8 cellular contexts compared by ENCODE assay signal in genomic region chr10:79347226-79347893, GRCh38.
DNase-seq lines count a peak whose midpoint lies in the region; ATAC-seq and TF ChIP-seq lines count a peak whose summit lies in the region.

Gene PPIF, plus strand, starts transcription at chr10:79347469. Its CDS starts 80 bp downstream, at chr10:79347549.

- peak within 1 kb of the TSS; percentile 90 for H3K9ac ChIP-seq in mucosa of stomach (ENCODE audit: low read length)

- H3K27me3 Mint-ChIP-seq in activated T-cell treated with anti-CD3 and anti-CD28 coated beads, Interleukin-2, amount 50 U/mL, for 24 hours, result no peaks in the 10 kb centered on the region

- peak; percentile 76 for TF ChIP-seq POLR2A in erythroblast (IDR thresholded peaks at IDR 0.05; ENCODE audit: low read length)

- H3K4me1 ChIP-seq in mucosa of stomach (ENCODE audit: control insufficient read depth, insufficient read depth, low read length), result peaks cover 75% of the 10 kb centered on the region

- no peaks in the 10 kb centered on the region for H3K27me3 ChIP-seq in mucosa of stomach (ENCODE audit: control insufficient read depth, insufficient read depth, low read length)

- peak within 1 kb of the TSS; percentile 44 for H3K4me3 ChIP-seq in mucosa of stomach (ENCODE audit: low read length)

- peaks cover 47% of the 10 kb centered on the region for H3K36me3 Mint-ChIP-seq in activated T-cell treated with anti-CD3 and anti-CD28 coated beads, Interleukin-2, amount 50 U/mL, for 24 hours (ENCODE audit: low read depth)

- no peaks in the 10 kb centered on the region for H3K9me3 Mint-ChIP-seq in activated T-cell treated with anti-CD3 and anti-CD28 coated beads, Interleukin-2, amount 50 U/mL, for 24 hours

- H3K9me3 ChIP-seq in mucosa of stomach (ENCODE audit: control insufficient read depth, low read length), result no peaks in the 10 kb centered on the region

- ATAC-seq in GM21515 (IDR thresholded peaks at IDR 0.05; ENCODE audit: unreplicated experiment), result peak; percentile 80

- peak within 1 kb of the TSS; percentile 96 for H3K27ac Mint-ChIP-seq in activated T-cell treated with anti-CD3 and anti-CD28 coated beads, Interleukin-2, amount 50 U/mL, for 24 hours

- peaks cover 28% of the 10 kb centered on the region for H3K4me1 Mint-ChIP-seq in activated T-cell treated with anti-CD3 and anti-CD28 coated beads, Interleukin-2, amount 50 U/mL, for 24 hours (ENCODE audit: low read depth)

- peak; percentile 73 for DNase-seq in DMS153 treated with DMSO at 0.1 percent for 48 hours (lab: John Stamatoyannopoulos, UW; ENCODE audit: unreplicated experiment)
- peak; percentile 73 for DNase-seq in HuH-7 (ENCODE audit: low spot score)
- peak; percentile 96 for DNase-seq in OCI-M1 (lab: John Stamatoyannopoulos, UW)
- peak; percentile 99 for DNase-seq in activated T-cell treated with anti-CD3 and anti-CD28 coated beads, Interleukin-2, amount 50 U/mL, for 24 hours
- peak; percentile 94 to 96 for DNase-seq in erythroblast (lab: John Stamatoyannopoulos, UW)
- peak; percentile 97 for DNase-seq in stimulated activated CD8-positive, alpha-beta memory T cell treated with anti-CD3 and anti-CD28 coated beads, Interleukin-4, amount 100 ng/mL, for 48 hours

- H3K36me3 ChIP-seq in mucosa of stomach (ENCODE audit: control insufficient read depth, insufficient read depth, low read length), result peaks cover 18% of the 10 kb centered on the region

- H3K4me3 Mint-ChIP-seq in activated T-cell treated with anti-CD3 and anti-CD28 coated beads, Interleukin-2, amount 50 U/mL, for 24 hours, result peak within 1 kb of the TSS; percentile 89

Comparison
In these comparisons a context has a peak if more than half of its experiments do, and no peak if none do; other contexts are left out.
1. Peak in every context shown above with its lines: DNase-seq, ATAC-seq and H3K4me3 ChIP-seq.